ENCODE assay signal across 1 cellular context in genomic region chr1:41608242-41608641, GRCh38.
TF ChIP-seq lines count a peak whose summit lies in the region.

No MANE protein-coding gene starts in this region.

TF ChIP-seq in IMR-90, 13 proteins besides CTCF, POLR2A, EP300 and RAD21 (continued from another document):
- TF ChIP-seq ELK1 (IDR thresholded peaks at IDR 0.05; ENCODE audit: borderline replicate concordance, low read depth, low read length): no peak
